ENCODE assay signal across 1 cellular context in genomic region chr1:14994148-14994547, GRCh38.
TF ChIP-seq lines count a peak whose summit lies in the region.

No MANE protein-coding gene starts in this region.

TF ChIP-seq in GM12878, 131 proteins besides CTCF, POLR2A, EP300 and RAD21 (continued from another document):
- no peak for TF ChIP-seq ZNF592 (IDR thresholded peaks at IDR 0.05)
- TF ChIP-seq ZNF622 (IDR thresholded peaks at IDR 0.05): no peak
- no peak for TF ChIP-seq POLR2AphosphoS5 (IDR thresholded peaks at IDR 0.05; ENCODE audit: low read length)
- no peak for TF ChIP-seq NRF1 (conservative IDR thresholded peaks at IDR 0.05; ENCODE audit: low read depth, low read length)
- TF ChIP-seq MTA3 (IDR thresholded peaks at IDR 0.05; ENCODE audit: borderline replicate concordance, low read length): no peak
- no peak for TF ChIP-seq HDAC2 (IDR thresholded peaks at IDR 0.05)
